Comparison of ENCODE assay signal across 30 cellular contexts in genomic region chr9:108012886-108013665, GRCh38.
"Had no signal": no experiment of that assay in that cellular context is flagged by ENCODE, and none has a peak within 500 bp of the region (broad histone marks: within the 10 kb centered on the region; RNA-seq: fewer than 3 reads in every experiment).

No MANE protein-coding gene starts in this region.

- H3K9ac ChIP-seq: parathyroid adenoma had no signal

- H3K27me3 Mint-ChIP-seq: activated CD4-positive, alpha-beta T cell treated with anti-CD3 and anti-CD28 coated beads for 36 hours; activated naive CD8-positive, alpha-beta T cell treated with anti-CD3 and anti-CD28 coated beads for 36 hours; brain; naive thymus-derived CD8-positive, alpha-beta T cell had no signal

- H3K4me3 ChIP-seq: adrenal gland, psoas muscle, right atrium auricular region, transverse colon had no signal

- H3K27me3 ChIP-seq: adrenal gland, right atrium auricular region, transverse colon had no signal

- DNase-seq: activated CD4-positive, alpha-beta T cell treated with anti-CD3 and anti-CD28 coated beads for 36 hours; activated CD4-positive, CD25-positive, alpha-beta regulatory T cell; activated effector memory CD4-positive, alpha-beta T cell treated with Interleukin-2 at 50 U/mL for 16 hours; activated naive CD4-positive, alpha-beta T cell treated with anti-CD3 and anti-CD28 coated beads for 36 hours; activated naive CD8-positive, alpha-beta T cell treated with anti-CD3 and anti-CD28 coated beads for 36 hours; adrenal gland; aorta; caudate nucleus; cortex of kidney; foreskin fibroblast; head of caudate nucleus; hippocampal formation; left cardiac atrium; midbrain; naive thymus-derived CD8-positive, alpha-beta T cell; nucleus accumbens; psoas muscle; stimulated activated CD4-positive, alpha-beta T cell treated with anti-CD3 and anti-CD28 coated beads, Interleukin-15, amount 100 ng/mL, for 24 hours; stimulated activated CD4-positive, alpha-beta T cell treated with anti-CD3 and anti-CD28 coated beads, Interleukin-2, amount 100 ng/mL, for 24 hours; stimulated activated naive CD4-positive, alpha-beta T cell treated with Interleukin-2 at 50 U/mL for 16 hours; transverse colon had no signal

- ATAC-seq: activated CD4-positive, alpha-beta T cell treated with anti-CD3 and anti-CD28 coated beads for 36 hours; esophagus mucosa; left cardiac atrium; naive thymus-derived CD8-positive, alpha-beta T cell; psoas muscle had no signal

- H3K36me3 Mint-ChIP-seq: activated naive CD8-positive, alpha-beta T cell treated with anti-CD3 and anti-CD28 coated beads for 36 hours; brain had no signal

- H3K27ac Mint-ChIP-seq: activated CD4-positive, alpha-beta T cell treated with anti-CD3 and anti-CD28 coated beads for 36 hours; activated naive CD4-positive, alpha-beta T cell treated with anti-CD3 and anti-CD28 coated beads for 36 hours; activated naive CD8-positive, alpha-beta T cell treated with anti-CD3 and anti-CD28 coated beads for 36 hours; brain; naive thymus-derived CD8-positive, alpha-beta T cell; T-helper 2 cell treated with Interferon-gamma antibody and Interleukin-4, amounts not matched to agents 5 μg/mL and 100 μg/mL, for 36 hours had no signal

- H2AFZ ChIP-seq: parathyroid adenoma had no signal

- H3K9me3 Mint-ChIP-seq: brain, neural crest cell had no signal

- H3K4me1 Mint-ChIP-seq: activated CD4-positive, alpha-beta T cell treated with anti-CD3 and anti-CD28 coated beads for 36 hours; activated naive CD8-positive, alpha-beta T cell treated with anti-CD3 and anti-CD28 coated beads for 36 hours; neural crest cell had no signal

- FAIRE-seq: endothelial cell of umbilical vein, keratinocyte, urothelium cell line had no signal

- H3K36me3 ChIP-seq: adrenal gland, right atrium auricular region, transverse colon had no signal

- H3K9me3 ChIP-seq: adrenal gland, psoas muscle, right atrium auricular region, transverse colon had no signal

- H3K4me1 ChIP-seq: adrenal gland, parathyroid adenoma, psoas muscle, right atrium auricular region, transverse colon had no signal

- H3K79me2 ChIP-seq: parathyroid adenoma had no signal

- H3K4me3 Mint-ChIP-seq: activated CD4-positive, alpha-beta T cell treated with anti-CD3 and anti-CD28 coated beads for 36 hours; activated naive CD4-positive, alpha-beta T cell treated with anti-CD3 and anti-CD28 coated beads for 36 hours; activated naive CD8-positive, alpha-beta T cell treated with anti-CD3 and anti-CD28 coated beads for 36 hours; brain; naive thymus-derived CD8-positive, alpha-beta T cell; neural crest cell; T-helper 2 cell treated with Interferon-gamma antibody and Interleukin-4, amounts not matched to agents 5 μg/mL and 100 μg/mL, for 36 hours had no signal

- H3K27ac ChIP-seq: adrenal gland, parathyroid adenoma, psoas muscle, right atrium auricular region, transverse colon had no signal
